Comparison of ENCODE assay signal across 20 cellular contexts in genomic region chr3:155948476-155948875, GRCh38.
DNase-seq lines count a peak whose midpoint lies in the region; ATAC-seq and TF ChIP-seq lines count a peak whose summit lies in the region.
"Had no signal": no experiment of that assay in that cellular context is flagged by ENCODE, and none has a peak within 500 bp of the region (broad histone marks: within the 10 kb centered on the region; RNA-seq: fewer than 3 reads in every experiment).

No MANE protein-coding gene starts in this region.

- no peak overlapping the region for H3K27ac ChIP-seq in MM.1S (ENCODE audit: low read length)
- H3K27ac ChIP-seq: RWPE1 had no signal

- no peaks in the 10 kb centered on the region for H3K79me2 ChIP-seq in MM.1S (ENCODE audit: low read length)

- no peaks in the 10 kb centered on the region for H3K4me1 ChIP-seq in MM.1S (ENCODE audit: low read length)

- no peak overlapping the region for H3K4me3 ChIP-seq in choroid plexus epithelial cell (ENCODE audit: low read depth, low read length)
- no peak overlapping the region for H3K4me3 ChIP-seq in MM.1S (ENCODE audit: low read length)

- H3F3A ChIP-seq in MM.1S (ENCODE audit: insufficient read depth, low read length), result no peaks in the 10 kb centered on the region

- H3K4me2 ChIP-seq in MM.1S (ENCODE audit: low read depth, low read length), result no peak overlapping the region

- TF ChIP-seq CTCF in choroid plexus epithelial cell (conservative IDR thresholded peaks at IDR 0.05; ENCODE audit: low read depth, low read length) (no peak), MM.1S (IDR thresholded peaks at IDR 0.05; ENCODE audit: low read length) (no peak)

- H3K9me3 ChIP-seq in MM.1S (replicated peaks; ENCODE audit: insufficient read depth, low read length), result no peaks in the 10 kb centered on the region
- H3K9me3 ChIP-seq in T-helper 17 cell (ENCODE audit: control insufficient read depth, low read length, poor library complexity, severe bottlenecking), result no peaks in the 10 kb centered on the region

- DNase-seq in ELR (ENCODE audit: low read depth) (peak; percentile 51), LHCN-M2 (ENCODE audit: low read depth) (peak; percentile 8), choroid plexus epithelial cell (ENCODE audit: low read depth) (peak; percentile 32), iris pigment epithelial cell (ENCODE audit: low read depth) (peak; percentile 54), MM.1S (no peak), T-helper 17 cell (no peak), AG20443 (ENCODE audit: low spot score) (no peak)
- DNase-seq: ACHN, DMS79 treated with DMSO at 0.1 percent for 48 hours, GDM1, H7, Kasumi-1, NCI-H1417, NCI-H187, NCI-H2227 treated with DMSO at 0.1 percent for 48 hours, NCI-H524, PC-3, SIG-M5 had no signal

- no peak overlapping the region for H3K27ac Mint-ChIP-seq in T-helper 17 cell

- no peaks in the 10 kb centered on the region for H3K36me3 Mint-ChIP-seq in T-helper 17 cell (ENCODE audit: low read depth)

- H4K20me1 ChIP-seq in MM.1S (ENCODE audit: insufficient read depth, low read length), result no peaks in the 10 kb centered on the region

- H3K4me1 Mint-ChIP-seq in T-helper 17 cell, result no peaks in the 10 kb centered on the region
- H3K4me1 Mint-ChIP-seq: CD14-positive monocyte had no signal

- H3K4me3 Mint-ChIP-seq in T-helper 17 cell, result no peak overlapping the region
- H3K4me3 Mint-ChIP-seq: CD14-positive monocyte had no signal

- H3K27me3 Mint-ChIP-seq in T-helper 17 cell, result no peaks in the 10 kb centered on the region

- no peak overlapping the region for H3K9ac ChIP-seq in MM.1S (ENCODE audit: low read length)

- H2AFZ ChIP-seq in MM.1S (ENCODE audit: low read length), result no peak overlapping the region

- no peak for ATAC-seq in T-helper 17 cell
- ATAC-seq: PC-3 had no signal

- H3K36me3 ChIP-seq in MM.1S (replicated peaks; ENCODE audit: insufficient read depth, low read length), result no peaks in the 10 kb centered on the region

- no peaks in the 10 kb centered on the region for H3K27me3 ChIP-seq in MM.1S (replicated peaks; ENCODE audit: insufficient read depth, low read length)

- no peaks in the 10 kb centered on the region for H3K9me2 ChIP-seq in MM.1S (replicated peaks; ENCODE audit: insufficient read depth, low read length)

Comparison
In these comparisons a context has a peak if more than half of its experiments do, and no peak if none do; other contexts are left out.
1. DNase-seq: peak in ELR (single experiment), LHCN-M2 (single experiment), choroid plexus epithelial cell (single experiment) and iris pigment epithelial cell (single experiment); none in MM.1S (single experiment), T-helper 17 cell (0 of 3) and AG20443 (single experiment).